ENCODE assay signal across 1 cellular context in genomic region chr12:109948382-109948781, GRCh38.
TF ChIP-seq lines count a peak whose summit lies in the region.

No MANE protein-coding gene starts in this region.

TF ChIP-seq in liver, 16 proteins besides CTCF, POLR2A, EP300 and RAD21:
- TF ChIP-seq FOXA2 (IDR thresholded peaks at IDR 0.05) (peak; percentile 4), HNF4G (IDR thresholded peaks at IDR 0.05) (no peak), YY1 (IDR thresholded peaks at IDR 0.05) (no peak)
